Comparison of ENCODE assay signal across 30 cellular contexts in genomic region chr7:157873181-157873580, GRCh38.
"Had no signal": no experiment of that assay in that cellular context is flagged by ENCODE, and none has a peak within 500 bp of the region (broad histone marks: within the 10 kb centered on the region; RNA-seq: fewer than 3 reads in every experiment).

No MANE protein-coding gene starts in this region.

- DNase-seq: activated CD4-positive, alpha-beta memory T cell treated with anti-CD3 and anti-CD28 coated beads for 36 hours; activated CD4-positive, alpha-beta T cell treated with anti-CD3 and anti-CD28 coated beads for 36 hours; activated CD4-positive, alpha-beta T cell treated with anti-CD3 and anti-CD28 coated beads, Interleukin-2, amount 10 ng/mL, durations not matched to agents 7 days and 5 days; activated CD8-positive, alpha-beta memory T cell treated with anti-CD3 and anti-CD28 coated beads, Interleukin-2, amount 50 U/mL, for 4 hours; activated gamma-delta T cell treated with Interleukin-2 at 50 U/mL for 16 hours; activated naive CD4-positive, alpha-beta T cell treated with anti-CD3 and anti-CD28 coated beads for 36 hours; activated T-cell treated with anti-CD3 and anti-CD28 coated beads for 4 hours; activated T-cell treated with anti-CD3 and anti-CD28 coated beads, Interleukin-2, amount 50 U/mL, for 4 hours; adrenal gland; body of pancreas; Karpas-422; KBM-7; NCI-H1105; NCI-H1436; NCI-H1694 treated with DMSO at 0.1 percent for 48 hours; NCI-H2029; NCI-H446; NCI-H526; NCI-H748 treated with DMSO at 0.1 percent for 48 hours; NK-92 treated with Interleukin-12 subunit alpha and Interleukin-12 subunit beta, amount 100 ng/mL, for 24 hours; PC-9; SHP77; SJCRH30 had no signal

- H3K36me3 ChIP-seq: adrenal gland, breast epithelium, SJCRH30 had no signal

- H3K27ac Mint-ChIP-seq: activated CD4-positive, alpha-beta memory T cell treated with anti-CD3 and anti-CD28 coated beads for 36 hours; activated CD4-positive, alpha-beta T cell treated with anti-CD3 and anti-CD28 coated beads for 36 hours; activated naive CD4-positive, alpha-beta T cell treated with anti-CD3 and anti-CD28 coated beads for 36 hours; activated naive CD4-positive, alpha-beta T cell treated with anti-CD3 and anti-CD28 coated beads, Interleukin-2, amount 50 U/mL, for 72 hours; activated T-helper 1 cell treated with anti-CD3 and anti-CD28 coated beads, Interleukin-12 subunit alpha, Interleukin-12 subunit beta, Interleukin-2, Interleukin-4 antibody, amounts not matched to agents 30 ng/mL and 10 ng/mL and 1 ng/mL, durations not matched to agents 14 hours and 24 hours and 36 hours; IgD-negative memory B cell; T-helper 2 cell treated with Interferon-gamma antibody and Interleukin-4, amounts not matched to agents 5 μg/mL and 100 μg/mL, for 36 hours had no signal

- H3K4me1 ChIP-seq: adrenal gland, body of pancreas, breast epithelium, SJCRH30 had no signal

- H3K4me3 ChIP-seq: adrenal gland, body of pancreas, breast epithelium, PC-9, SJCRH30, SK-N-MC had no signal

- H3K27ac ChIP-seq: adrenal gland, body of pancreas, breast epithelium, PC-9, RWPE1, SJCRH30, SK-N-MC had no signal

- H3K36me3 Mint-ChIP-seq: activated CD4-positive, alpha-beta memory T cell treated with anti-CD3 and anti-CD28 coated beads for 36 hours; IgD-negative memory B cell had no signal

- H3K9me3 ChIP-seq: adrenal gland, body of pancreas, SJCRH30 had no signal

- H3K4me2 ChIP-seq: PC-9 had no signal

- H2AFZ ChIP-seq: PC-9 had no signal

- H3K27me3 Mint-ChIP-seq: activated CD4-positive, alpha-beta memory T cell treated with anti-CD3 and anti-CD28 coated beads for 36 hours; activated CD4-positive, alpha-beta T cell treated with anti-CD3 and anti-CD28 coated beads, Interleukin-2, amount 10 ng/mL, durations not matched to agents 7 days and 5 days had no signal

- H3K27me3 ChIP-seq: body of pancreas had no signal

- H3K9me3 Mint-ChIP-seq: activated CD4-positive, alpha-beta memory T cell treated with anti-CD3 and anti-CD28 coated beads for 36 hours; activated naive CD4-positive, alpha-beta T cell treated with anti-CD3 and anti-CD28 coated beads for 36 hours; T-helper 2 cell treated with Interferon-gamma antibody and Interleukin-4, amounts not matched to agents 5 μg/mL and 100 μg/mL, for 36 hours had no signal

- ATAC-seq: activated CD4-positive, alpha-beta T cell treated with anti-CD3 and anti-CD28 coated beads for 36 hours; activated naive CD4-positive, alpha-beta T cell treated with anti-CD3 and anti-CD28 coated beads, Interleukin-2, amount 50 U/mL, for 72 hours; activated T-cell treated with anti-CD3 and anti-CD28 coated beads, Interleukin-2, amount 50 U/mL, for 4 hours; body of pancreas had no signal

- H3K4me3 Mint-ChIP-seq: activated CD4-positive, alpha-beta memory T cell treated with anti-CD3 and anti-CD28 coated beads for 36 hours; activated CD4-positive, alpha-beta T cell treated with anti-CD3 and anti-CD28 coated beads for 36 hours; activated CD4-positive, alpha-beta T cell treated with anti-CD3 and anti-CD28 coated beads, Interleukin-2, amount 10 ng/mL, durations not matched to agents 7 days and 5 days; activated naive CD4-positive, alpha-beta T cell treated with anti-CD3 and anti-CD28 coated beads for 36 hours; activated T-cell treated with anti-CD3 and anti-CD28 coated beads, Interleukin-2, amount 50 U/mL, for 4 hours; activated T-helper 1 cell treated with anti-CD3 and anti-CD28 coated beads, Interleukin-12 subunit alpha, Interleukin-12 subunit beta, Interleukin-2, Interleukin-4 antibody, amounts not matched to agents 30 ng/mL and 10 ng/mL and 1 ng/mL, durations not matched to agents 14 hours and 24 hours and 36 hours; IgD-negative memory B cell; T-helper 2 cell treated with Interferon-gamma antibody and Interleukin-4, amounts not matched to agents 5 μg/mL and 100 μg/mL, for 36 hours had no signal
